Comparison of ENCODE assay signal across 18 cellular contexts in the genomic region with DNA sequence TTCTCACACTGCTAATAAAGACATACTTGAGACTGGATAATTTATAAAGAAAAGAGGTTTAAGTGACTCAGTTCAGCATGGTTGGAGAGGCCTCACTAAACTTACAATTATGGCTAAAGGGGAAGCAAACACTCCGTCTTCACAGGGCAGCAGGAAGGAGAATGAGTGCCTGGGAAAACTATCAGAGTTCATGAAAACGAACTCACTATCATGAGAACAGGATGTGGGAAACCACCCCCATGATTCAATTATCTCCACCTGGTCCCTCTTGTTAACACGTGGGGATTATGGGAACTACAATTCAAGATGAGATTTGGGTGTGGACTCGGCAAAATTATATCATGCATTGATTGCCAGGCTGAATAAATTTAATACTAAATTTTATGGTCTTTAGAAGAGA.
A peak's percentile ranks its signal among the peaks of the same experiment; 100 is the strongest.
DNase-seq lines count a peak whose midpoint lies in the region; ATAC-seq and TF ChIP-seq lines count a peak whose summit lies in the region.
"Had no signal": no experiment of that assay in that cellular context is flagged by ENCODE, and none has a peak within 500 bp of the region (broad histone marks: within the 10 kb centered on the region; RNA-seq: fewer than 3 reads in every experiment).

No MANE protein-coding gene starts in this region.

- no peaks in the 10 kb centered on the region for H3K27me3 Mint-ChIP-seq in GM23338 (ENCODE audit: insufficient read depth, low read depth, poor library complexity)
- no peaks in the 10 kb centered on the region for H3K27me3 Mint-ChIP-seq in activated naive CD4-positive, alpha-beta T cell treated with anti-CD3 and anti-CD28 coated beads, Interleukin-2, amount 10 ng/mL, durations not matched to agents 7 days and 5 days
- H3K27me3 Mint-ChIP-seq: CD4-positive, alpha-beta T cell; IgD-negative memory B cell had no signal

- 0 out of 2 replicates have a peak, but pooled peaks cover 7% of the 10 kb centered on the region for H3K4me1 ChIP-seq in GM23338 (ENCODE audit: insufficient read depth)
- H3K4me1 ChIP-seq: Caco-2 had no signal

- 0 out of 2 replicates have a peak overlapping the region, but pooled peaks have one; percentile 33 for H2AFZ ChIP-seq in GM23338
- H2AFZ ChIP-seq: GM23248 had no signal

- no peaks in the 10 kb centered on the region for H3K27me3 ChIP-seq in GM23338 (ENCODE audit: insufficient read depth)

- no peaks in the 10 kb centered on the region; the same call in 2 of the 3 replicates for H3K36me3 Mint-ChIP-seq in GM23338 (ENCODE audit: low read depth)
- no peaks in the 10 kb centered on the region for H3K36me3 Mint-ChIP-seq in activated naive CD4-positive, alpha-beta T cell treated with anti-CD3 and anti-CD28 coated beads, Interleukin-2, amount 10 ng/mL, durations not matched to agents 7 days and 5 days
- H3K36me3 Mint-ChIP-seq: IgD-negative memory B cell had no signal

- in situ Hi-C loops in KBM-7 (cut with MboI; ENCODE audit: low pct_unique_long_range_greater_than_20kb, low sequenced_read_pairs): no loop called here

- CTCF ChIA-PET in activated naive CD4-positive, alpha-beta T cell treated with anti-CD3 and anti-CD28 coated beads, Interleukin-2, amount 10 ng/mL, durations not matched to agents 7 days and 5 days (lab: Charles Lee): no interaction called here

- TF ChIP-seq CTCF in GM23338 (conservative IDR thresholded peaks at IDR 0.05; ENCODE audit: low read depth in 2 of 2) (no peak), fibroblast of villous mesenchyme (IDR thresholded peaks at IDR 0.05; ENCODE audit: insufficient read depth, low read depth, low read length) (no peak)

- no peaks in the 10 kb centered on the region for H3K4me1 Mint-ChIP-seq in GM23338
- H3K4me1 Mint-ChIP-seq in activated naive CD4-positive, alpha-beta T cell treated with anti-CD3 and anti-CD28 coated beads, Interleukin-2, amount 10 ng/mL, durations not matched to agents 7 days and 5 days: no peaks in the 10 kb centered on the region
- H3K4me1 Mint-ChIP-seq: IgD-negative memory B cell had no signal

- no peaks in the 10 kb centered on the region for H3K36me3 ChIP-seq in GM23338 (ENCODE audit: insufficient read depth)

- H3K79me2 ChIP-seq in GM23338 (replicated peaks; ENCODE audit: insufficient read depth): no peaks in the 10 kb centered on the region

- peaks cover 18% of the 10 kb centered on the region for H3K9me3 Mint-ChIP-seq in GM23338
- peaks cover 5% of the 10 kb centered on the region for H3K9me3 Mint-ChIP-seq in activated naive CD4-positive, alpha-beta T cell treated with anti-CD3 and anti-CD28 coated beads, Interleukin-2, amount 10 ng/mL, durations not matched to agents 7 days and 5 days

- H3K27ac Mint-ChIP-seq in GM23338: no peak overlapping the region
- no peak overlapping the region for H3K27ac Mint-ChIP-seq in activated naive CD4-positive, alpha-beta T cell treated with anti-CD3 and anti-CD28 coated beads, Interleukin-2, amount 10 ng/mL, durations not matched to agents 7 days and 5 days
- H3K27ac Mint-ChIP-seq: CD4-positive, alpha-beta T cell; HFFc6; IgD-negative memory B cell had no signal

- no peaks in the 10 kb centered on the region; the same call in 1 of the 2 replicates for H3K9me2 ChIP-seq in GM23338 (ENCODE audit: insufficient read depth)

- DNase-seq in GM23338 (ENCODE audit: low spot score): no peak
- DNase-seq in KBM-7: peak; percentile 80
- DNase-seq in NCI-H82 treated with DMSO at 0.1 percent for 48 hours (lab: John Stamatoyannopoulos, UW; ENCODE audit: unreplicated experiment): peak; percentile 43
- DNase-seq in fibroblast of villous mesenchyme (ENCODE audit: low read depth): peak; percentile 3
- DNase-seq in cerebellum (ENCODE audit: low spot score): no peak
- DNase-seq in activated naive CD4-positive, alpha-beta T cell treated with anti-CD3 and anti-CD28 coated beads, Interleukin-2, amount 10 ng/mL, durations not matched to agents 7 days and 5 days: no peak
- no peak for DNase-seq in iPS-NIHi7 (ENCODE audit: extremely low spot score)
- DNase-seq: AML-193; Caco-2; CD4-positive, alpha-beta T cell; GM23248; H7; HFFc6 had no signal

- H3F3A ChIP-seq in GM23338 (replicated peaks; ENCODE audit: low read depth): no peaks in the 10 kb centered on the region

- H3K4me3 Mint-ChIP-seq in GM23338: no peak overlapping the region
- no peak overlapping the region for H3K4me3 Mint-ChIP-seq in activated naive CD4-positive, alpha-beta T cell treated with anti-CD3 and anti-CD28 coated beads, Interleukin-2, amount 10 ng/mL, durations not matched to agents 7 days and 5 days
- H3K4me3 Mint-ChIP-seq: CD4-positive, alpha-beta T cell; HFFc6; IgD-negative memory B cell had no signal

- no peak overlapping the region for H3K4me2 ChIP-seq in GM23338

- H3K27ac ChIP-seq in GM23338 (ENCODE audit: low read depth): no peak overlapping the region
- H3K27ac ChIP-seq: C4-2B, GM23248 had no signal

- H3K4me3 ChIP-seq in GM23338: no peak overlapping the region
- H3K4me3 ChIP-seq in fibroblast of villous mesenchyme (ENCODE audit: low read depth, low read length): no peak overlapping the region
- H3K4me3 ChIP-seq: GM23248 had no signal

- ATAC-seq in GM23338 (no peak), GM19455 (IDR thresholded peaks at IDR 0.05; ENCODE audit: unreplicated experiment) (no peak)
- ATAC-seq: HCT116, HepG2 had no signal

- H4K20me1 ChIP-seq in GM23338 (replicated peaks; ENCODE audit: insufficient read depth): no peaks in the 10 kb centered on the region

TF ChIP-seq in GM23338, 12 proteins besides CTCF, POLR2A, EP300 and RAD21:
- TF ChIP-seq CREB1 (CRISPR knock-in tag; IDR thresholded peaks at IDR 0.05; ENCODE audit: low read depth) (no peak), JUNB (IDR thresholded peaks at IDR 0.05; ENCODE audit: unreplicated experiment) (no peak), EZH2phosphoT487 (IDR thresholded peaks at IDR 0.05; ENCODE audit: unreplicated experiment) (no peak), NANOG (IDR thresholded peaks at IDR 0.05; ENCODE audit: borderline replicate concordance) (no peak), POLR2AphosphoS5 (IDR thresholded peaks at IDR 0.05; ENCODE audit: low read depth) (no peak), EZH2 (IDR thresholded peaks at IDR 0.05; ENCODE audit: low read depth, unreplicated experiment) (no peak)
- TF ChIP-seq, protein P1, sequence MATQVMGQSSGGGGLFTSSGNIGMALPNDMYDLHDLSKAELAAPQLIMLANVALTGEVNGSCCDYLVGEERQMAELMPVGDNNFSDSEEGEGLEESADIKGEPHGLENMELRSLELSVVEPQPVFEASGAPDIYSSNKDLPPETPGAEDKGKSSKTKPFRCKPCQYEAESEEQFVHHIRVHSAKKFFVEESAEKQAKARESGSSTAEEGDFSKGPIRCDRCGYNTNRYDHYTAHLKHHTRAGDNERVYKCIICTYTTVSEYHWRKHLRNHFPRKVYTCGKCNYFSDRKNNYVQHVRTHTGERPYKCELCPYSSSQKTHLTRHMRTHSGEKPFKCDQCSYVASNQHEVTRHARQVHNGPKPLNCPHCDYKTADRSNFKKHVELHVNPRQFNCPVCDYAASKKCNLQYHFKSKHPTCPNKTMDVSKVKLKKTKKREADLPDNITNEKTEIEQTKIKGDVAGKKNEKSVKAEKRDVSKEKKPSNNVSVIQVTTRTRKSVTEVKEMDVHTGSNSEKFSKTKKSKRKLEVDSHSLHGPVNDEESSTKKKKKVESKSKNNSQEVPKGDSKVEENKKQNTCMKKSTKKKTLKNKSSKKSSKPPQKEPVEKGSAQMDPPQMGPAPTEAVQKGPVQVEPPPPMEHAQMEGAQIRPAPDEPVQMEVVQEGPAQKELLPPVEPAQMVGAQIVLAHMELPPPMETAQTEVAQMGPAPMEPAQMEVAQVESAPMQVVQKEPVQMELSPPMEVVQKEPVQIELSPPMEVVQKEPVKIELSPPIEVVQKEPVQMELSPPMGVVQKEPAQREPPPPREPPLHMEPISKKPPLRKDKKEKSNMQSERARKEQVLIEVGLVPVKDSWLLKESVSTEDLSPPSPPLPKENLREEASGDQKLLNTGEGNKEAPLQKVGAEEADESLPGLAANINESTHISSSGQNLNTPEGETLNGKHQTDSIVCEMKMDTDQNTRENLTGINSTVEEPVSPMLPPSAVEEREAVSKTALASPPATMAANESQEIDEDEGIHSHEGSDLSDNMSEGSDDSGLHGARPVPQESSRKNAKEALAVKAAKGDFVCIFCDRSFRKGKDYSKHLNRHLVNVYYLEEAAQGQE (IDR thresholded peaks at IDR 0.05; ENCODE audit: unreplicated experiment): no peak
- TF ChIP-seq, protein P2, sequence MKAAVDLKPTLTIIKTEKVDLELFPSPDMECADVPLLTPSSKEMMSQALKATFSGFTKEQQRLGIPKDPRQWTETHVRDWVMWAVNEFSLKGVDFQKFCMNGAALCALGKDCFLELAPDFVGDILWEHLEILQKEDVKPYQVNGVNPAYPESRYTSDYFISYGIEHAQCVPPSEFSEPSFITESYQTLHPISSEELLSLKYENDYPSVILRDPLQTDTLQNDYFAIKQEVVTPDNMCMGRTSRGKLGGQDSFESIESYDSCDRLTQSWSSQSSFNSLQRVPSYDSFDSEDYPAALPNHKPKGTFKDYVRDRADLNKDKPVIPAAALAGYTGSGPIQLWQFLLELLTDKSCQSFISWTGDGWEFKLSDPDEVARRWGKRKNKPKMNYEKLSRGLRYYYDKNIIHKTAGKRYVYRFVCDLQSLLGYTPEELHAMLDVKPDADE (IDR thresholded peaks at IDR 0.05): no peak

Comparison
In these comparisons a context has a peak if more than half of its experiments do, and no peak if none do; other contexts are left out.
1. DNase-seq: peak in KBM-7 (single experiment), NCI-H82 treated with DMSO at 0.1 percent for 48 hours (single experiment) and fibroblast of villous mesenchyme (single experiment); none in GM23338 (single experiment), cerebellum (single experiment), activated naive CD4-positive, alpha-beta T cell treated with anti-CD3 and anti-CD28 coated beads, Interleukin-2, amount 10 ng/mL, durations not matched to agents 7 days and 5 days (single experiment) and iPS-NIHi7 (single experiment).